13 cellular contexts compared by ENCODE assay signal in the genomic region with DNA sequence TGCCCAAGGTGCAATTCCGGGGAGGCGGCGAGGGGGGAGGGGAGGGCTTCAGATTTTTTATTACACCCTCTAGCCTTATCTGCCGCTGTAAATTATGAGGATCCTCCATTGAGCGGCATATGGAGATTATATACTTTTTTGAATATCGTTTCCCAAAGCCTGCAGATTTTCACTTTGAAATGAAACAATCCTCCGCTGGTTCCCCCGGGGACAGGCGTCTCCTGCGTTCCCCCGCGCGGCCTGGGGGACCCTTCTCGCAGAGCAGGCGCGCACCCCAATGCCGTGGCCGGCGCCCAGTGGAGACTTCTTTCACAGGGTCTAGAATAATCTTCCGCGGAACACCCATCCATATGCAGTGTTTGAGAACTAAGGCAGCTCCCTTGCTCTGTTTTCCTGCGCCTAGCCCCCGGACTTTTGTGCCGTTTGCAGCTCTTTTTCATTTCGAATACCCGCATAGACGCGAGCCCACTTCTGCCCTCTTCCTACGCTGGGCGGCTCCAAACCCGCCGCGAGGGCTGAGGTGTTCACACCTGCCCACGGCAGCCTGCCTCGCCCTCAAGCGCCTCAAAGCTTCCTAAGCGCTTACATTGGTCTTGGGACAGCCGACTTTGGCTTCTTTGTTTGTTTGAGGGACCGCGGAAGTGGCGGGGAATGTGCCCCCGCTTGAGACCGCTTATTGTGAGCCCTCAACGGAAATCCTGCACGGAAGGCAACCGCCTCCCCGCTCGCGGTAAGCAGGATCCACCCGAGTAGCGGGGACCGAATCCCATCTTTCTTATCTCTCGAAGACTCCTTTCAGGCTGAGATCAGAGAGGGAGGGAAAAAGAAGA. TPM values are rescaled to one million over a fixed set of nuclear protein-coding genes. Genes with fewer than 3 reads are reported as not detected.
DNase-seq lines count a peak whose midpoint lies in the region; ATAC-seq and TF ChIP-seq lines count a peak whose summit lies in the region.
"Had no signal": no experiment of that assay in that cellular context is flagged by ENCODE, and none has a peak within 500 bp of the region (broad histone marks: within the 10 kb centered on the region; RNA-seq: fewer than 3 reads in every experiment).

No MANE protein-coding gene starts in this region.

- no peak for ATAC-seq in WTC11

- H3K4me1 Mint-ChIP-seq in WTC11 = peaks cover 67% of the 10 kb centered on the region

- TF ChIP-seq CTCF in WTC11 (IDR thresholded peaks at IDR 0.05) = no peak

- no peaks in the 10 kb centered on the region for H3K36me3 Mint-ChIP-seq in WTC11

- H3K27ac Mint-ChIP-seq in WTC11 = no peak overlapping the region

- H3K27me3 Mint-ChIP-seq in WTC11 (ENCODE audit: low read depth) = peaks cover 100% of the 10 kb centered on the region

- POLR2A ChIA-PET in WTC11 (lab: Charles Lee) = no interaction called here

- CTCF ChIA-PET in WTC11 (lab: Charles Lee) = interaction anchor here (1.4 to 1.6 kb wide), 2 partner anchors 21 to 199 kb away, joined by 4 to 5 read pairs; no protein-coding TSS in a partner anchor

- no peaks in the 10 kb centered on the region for H3K9me3 Mint-ChIP-seq in WTC11

- peak overlapping the region; percentile 82 for H3K4me3 Mint-ChIP-seq in WTC11

- DNase-seq in activated CD4-positive, alpha-beta T cell treated with anti-CD3 and anti-CD28 coated beads for 48 hours = peak; percentile 15
- DNase-seq in activated CD4-positive, alpha-beta T cell treated with anti-CD3 and anti-CD28 coated beads for 4 hours = no peak
- DNase-seq in WTC11 (ENCODE audit: low spot score) (peak; percentile 56), left kidney (ENCODE audit: low read depth, low spot score) (peak; percentile 54), NOMO-1 (lab: John Stamatoyannopoulos, UW; ENCODE audit: unreplicated experiment in 2 of 2) (no peak), GDM1 (lab: John Stamatoyannopoulos, UW) (no peak), hepatic stellate cell (ENCODE audit: low spot score) (no peak)
- DNase-seq in stimulated activated CD8-positive, alpha-beta memory T cell treated with anti-CD3 and anti-CD28 coated beads, Interleukin-4, amount 100 ng/mL, for 48 hours = peak; percentile 26
- DNase-seq: esophagus squamous epithelium; MG63; NCI-H526 treated with DMSO at 0.1 percent for 48 hours; stimulated activated CD4-positive, alpha-beta T cell treated with anti-CD3 and anti-CD28 coated beads, Interleukin-2, amount 100 ng/mL, for 48 hours had no signal

TF ChIP-seq in WTC11, 78 proteins besides CTCF, POLR2A, EP300 and RAD21:
- TF ChIP-seq, protein P1, sequence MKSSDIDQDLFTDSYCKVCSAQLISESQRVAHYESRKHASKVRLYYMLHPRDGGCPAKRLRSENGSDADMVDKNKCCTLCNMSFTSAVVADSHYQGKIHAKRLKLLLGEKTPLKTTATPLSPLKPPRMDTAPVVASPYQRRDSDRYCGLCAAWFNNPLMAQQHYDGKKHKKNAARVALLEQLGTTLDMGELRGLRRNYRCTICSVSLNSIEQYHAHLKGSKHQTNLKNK (CRISPR knock-in tag; IDR thresholded peaks at IDR 0.05) = no peak
- TF ChIP-seq, protein P2, sequence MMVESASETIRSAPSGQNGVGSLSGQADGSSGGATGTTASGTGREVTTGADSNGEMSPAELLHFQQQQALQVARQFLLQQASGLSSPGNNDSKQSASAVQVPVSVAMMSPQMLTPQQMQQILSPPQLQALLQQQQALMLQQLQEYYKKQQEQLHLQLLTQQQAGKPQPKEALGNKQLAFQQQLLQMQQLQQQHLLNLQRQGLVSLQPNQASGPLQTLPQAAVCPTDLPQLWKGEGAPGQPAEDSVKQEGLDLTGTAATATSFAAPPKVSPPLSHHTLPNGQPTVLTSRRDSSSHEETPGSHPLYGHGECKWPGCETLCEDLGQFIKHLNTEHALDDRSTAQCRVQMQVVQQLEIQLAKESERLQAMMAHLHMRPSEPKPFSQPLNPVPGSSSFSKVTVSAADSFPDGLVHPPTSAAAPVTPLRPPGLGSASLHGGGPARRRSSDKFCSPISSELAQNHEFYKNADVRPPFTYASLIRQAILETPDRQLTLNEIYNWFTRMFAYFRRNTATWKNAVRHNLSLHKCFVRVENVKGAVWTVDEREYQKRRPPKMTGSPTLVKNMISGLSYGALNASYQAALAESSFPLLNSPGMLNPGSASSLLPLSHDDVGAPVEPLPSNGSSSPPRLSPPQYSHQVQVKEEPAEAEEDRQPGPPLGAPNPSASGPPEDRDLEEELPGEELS (CRISPR knock-in tag; IDR thresholded peaks at IDR 0.05) = peak; percentile 58; the same call in 1 of the 2 replicates
- TF ChIP-seq FOXP1 (CRISPR knock-in tag; IDR thresholded peaks at IDR 0.05; ENCODE audit: borderline replicate concordance) (peak; percentile 46; the same call in 1 of the 2 replicates), FOXK1 (CRISPR knock-in tag; IDR thresholded peaks at IDR 0.05) (peak; percentile 32; the same call in 1 of the 2 replicates), ETV6 (CRISPR knock-in tag; IDR thresholded peaks at IDR 0.05) (0 out of 2 replicates have a peak, but pooled peaks have one; percentile 50)

RNA-seq across cellular contexts. Expression of gene SOX14, which starts 7.5 kb away (rescaled TPM):
- total RNA-seq in WTC11 (2021) = 0.34 to 0.78 TPM (median 0.70 TPM) in 3 replicates
- total RNA-seq: esophagus squamous epithelium, urinary bladder had no signal

Comparison
In these comparisons a context has a peak if more than half of its experiments do, and no peak if none do; other contexts are left out.
1. DNase-seq: peak in activated CD4-positive, alpha-beta T cell treated with anti-CD3 and anti-CD28 coated beads for 48 hours (single experiment), WTC11 (single experiment), left kidney (single experiment) and stimulated activated CD8-positive, alpha-beta memory T cell treated with anti-CD3 and anti-CD28 coated beads, Interleukin-4, amount 100 ng/mL, for 48 hours (single experiment); none in activated CD4-positive, alpha-beta T cell treated with anti-CD3 and anti-CD28 coated beads for 4 hours (0 of 2), NOMO-1 (0 of 2), GDM1 (single experiment) and hepatic stellate cell (single experiment).